In genomic region chr1:160641323-160642280, GRCh38 we compare ENCODE assay signal across 11 cellular contexts. TPM values are rescaled to one million over a fixed set of nuclear protein-coding genes. Genes with fewer than 3 reads are reported as not detected.
DNase-seq lines count a peak whose midpoint lies in the region; ATAC-seq and TF ChIP-seq lines count a peak whose summit lies in the region.
"Had no signal": no experiment of that assay in that cellular context is flagged by ENCODE, and none has a peak within 500 bp of the region (broad histone marks: within the 10 kb centered on the region; RNA-seq: fewer than 3 reads in every experiment).

No MANE protein-coding gene starts in this region.

- POLR2A ChIA-PET in activated CD4-positive, alpha-beta memory T cell treated with anti-CD3 and anti-CD28 coated beads, Interleukin-2, amount 10 ng/mL, durations not matched to agents 7 days and 5 days (lab: Charles Lee): interaction anchor here (1.1 to 10.9 kb wide), 10 partner anchors 15 to 426 kb away, joined by 3 to 362 read pairs (median 16); no protein-coding TSS in a partner anchor
- POLR2A ChIA-PET in PC-9 (lab: Charles Lee; ENCODE audit: unreplicated experiment): no interaction called here

- CTCF ChIA-PET in activated CD4-positive, alpha-beta memory T cell treated with anti-CD3 and anti-CD28 coated beads, Interleukin-2, amount 10 ng/mL, durations not matched to agents 7 days and 5 days (lab: Charles Lee): interaction anchor here (0.9 to 1.8 kb wide), 10 partner anchors 12 to 66 kb away, joined by 3 to 12 read pairs (median 6); no protein-coding TSS in a partner anchor
- CTCF ChIA-PET in PC-9 (lab: Charles Lee): no interaction called here

- H3K27ac ChIP-seq in GM23338 (ENCODE audit: low read depth) (no peak overlapping the region), mucosa of rectum (ENCODE audit: low read depth in 2 of 2, low read length in 2 of 2) (peak overlapping the region; percentile 12 to 38), PC-9 (no peak overlapping the region)

- H3K9me3 Mint-ChIP-seq in GM23338 (no peaks in the 10 kb centered on the region), osteocyte (ENCODE audit: unreplicated experiment) (no peaks in the 10 kb centered on the region)
- no peaks in the 10 kb centered on the region for H3K9me3 Mint-ChIP-seq in activated CD4-positive, alpha-beta memory T cell treated with anti-CD3 and anti-CD28 coated beads, Interleukin-2, amount 10 ng/mL, durations not matched to agents 7 days and 5 days
- H3K9me3 Mint-ChIP-seq: type B pancreatic cell had no signal

- peaks cover 9% of the 10 kb centered on the region for H3K4me1 ChIP-seq in GM23338 (ENCODE audit: insufficient read depth)
- H3K4me1 ChIP-seq in mucosa of rectum (ENCODE audit: control insufficient read depth in 2 of 2, insufficient read depth in 2 of 2, low read length in 2 of 2): peaks cover 0 to 7% of the 10 kb centered on the region in 2 donors
- H3K4me1 ChIP-seq in PC-9 (replicated peaks; ENCODE audit: insufficient read depth): no peaks in the 10 kb centered on the region

- H3K27me3 Mint-ChIP-seq in GM23338 (ENCODE audit: insufficient read depth, low read depth, poor library complexity): peaks cover 5% of the 10 kb centered on the region
- no peaks in the 10 kb centered on the region for H3K27me3 Mint-ChIP-seq in activated CD4-positive, alpha-beta memory T cell treated with anti-CD3 and anti-CD28 coated beads, Interleukin-2, amount 10 ng/mL, durations not matched to agents 7 days and 5 days
- H3K27me3 Mint-ChIP-seq in osteocyte (ENCODE audit: unreplicated experiment): no peaks in the 10 kb centered on the region

- peak overlapping the region in 1 of 2 donors; percentile 24 for H3K9ac ChIP-seq in mucosa of rectum (ENCODE audit: low read depth in 1 of 2, low read length in 2 of 2)

- no peak overlapping the region for H3K4me3 Mint-ChIP-seq in GM23338
- peak overlapping the region; percentile 88 for H3K4me3 Mint-ChIP-seq in activated CD4-positive, alpha-beta memory T cell treated with anti-CD3 and anti-CD28 coated beads, Interleukin-2, amount 10 ng/mL, durations not matched to agents 7 days and 5 days
- H3K4me3 Mint-ChIP-seq in osteocyte (ENCODE audit: unreplicated experiment): no peak overlapping the region
- H3K4me3 Mint-ChIP-seq: type B pancreatic cell had no signal

- no peaks in the 10 kb centered on the region for H3K36me3 Mint-ChIP-seq in GM23338 (ENCODE audit: low read depth)
- H3K36me3 Mint-ChIP-seq in activated CD4-positive, alpha-beta memory T cell treated with anti-CD3 and anti-CD28 coated beads, Interleukin-2, amount 10 ng/mL, durations not matched to agents 7 days and 5 days (ENCODE audit: low read depth): peaks cover 91% of the 10 kb centered on the region
- H3K36me3 Mint-ChIP-seq in osteocyte (ENCODE audit: unreplicated experiment): no peaks in the 10 kb centered on the region
- H3K36me3 Mint-ChIP-seq: type B pancreatic cell had no signal

- H3K9me3 ChIP-seq in mucosa of rectum (ENCODE audit: control insufficient read depth in 2 of 2, low read length in 2 of 2) (no peaks in the 10 kb centered on the region), PC-9 (ENCODE audit: insufficient read depth, low read depth) (no peaks in the 10 kb centered on the region)

- H3K4me2 ChIP-seq in GM23338: no peak overlapping the region
- H3K4me2 ChIP-seq in PC-9: no peak overlapping the region

- H3K79me2 ChIP-seq in GM23338 (replicated peaks; ENCODE audit: insufficient read depth) (no peaks in the 10 kb centered on the region), PC-9 (ENCODE audit: low read depth) (no peaks in the 10 kb centered on the region)

- H3K27ac Mint-ChIP-seq in GM23338 (no peak overlapping the region), osteocyte (ENCODE audit: unreplicated experiment) (no peak overlapping the region)
- H3K27ac Mint-ChIP-seq in activated CD4-positive, alpha-beta memory T cell treated with anti-CD3 and anti-CD28 coated beads, Interleukin-2, amount 10 ng/mL, durations not matched to agents 7 days and 5 days: peak overlapping the region; percentile 89
- H3K27ac Mint-ChIP-seq: type B pancreatic cell had no signal

- H2AFZ ChIP-seq in GM23338 (peak overlapping the region; percentile 59), PC-9 (no peak overlapping the region)

- no peaks in the 10 kb centered on the region for H4K20me1 ChIP-seq in GM23338 (replicated peaks; ENCODE audit: insufficient read depth)
- H4K20me1 ChIP-seq in PC-9 (ENCODE audit: insufficient read depth): no peaks in the 10 kb centered on the region

- H3K4me1 Mint-ChIP-seq in GM23338: peaks cover 18% of the 10 kb centered on the region
- H3K4me1 Mint-ChIP-seq in activated CD4-positive, alpha-beta memory T cell treated with anti-CD3 and anti-CD28 coated beads, Interleukin-2, amount 10 ng/mL, durations not matched to agents 7 days and 5 days: peaks cover 67% of the 10 kb centered on the region
- H3K4me1 Mint-ChIP-seq in osteocyte (ENCODE audit: unreplicated experiment): no peaks in the 10 kb centered on the region

- TF ChIP-seq CTCF in GM06990 (IDR thresholded peaks at IDR 0.05; ENCODE audit: insufficient read depth, low read length, poor library complexity, severe bottlenecking): no peak
- no peak for TF ChIP-seq CTCF in GM23338 (conservative IDR thresholded peaks at IDR 0.05; ENCODE audit: low read depth in 2 of 2)
- TF ChIP-seq CTCF in PC-9 (conservative IDR thresholded peaks at IDR 0.05): no peak
- no peak for TF ChIP-seq CTCF in osteocyte (IDR thresholded peaks at IDR 0.05)

- H3F3A ChIP-seq in GM23338 (replicated peaks; ENCODE audit: low read depth) (no peaks in the 10 kb centered on the region), PC-9 (ENCODE audit: insufficient read depth, low read depth) (no peaks in the 10 kb centered on the region)

- intact Hi-C loops in PC-9 (cut with micrococcal nuclease; ENCODE audit: unreplicated experiment): no loop called here

- peaks cover 9% of the 10 kb centered on the region; the same call in 1 of the 2 replicates for H3K9me2 ChIP-seq in GM23338 (ENCODE audit: insufficient read depth)
- no peaks in the 10 kb centered on the region for H3K9me2 ChIP-seq in PC-9 (ENCODE audit: insufficient read depth)

- H3K36me3 ChIP-seq in GM06990 (ENCODE audit: control insufficient read depth, insufficient read depth, low read length) (peaks cover 7% of the 10 kb centered on the region), GM23338 (ENCODE audit: insufficient read depth) (no peaks in the 10 kb centered on the region), mucosa of rectum (ENCODE audit: control insufficient read depth in 2 of 2, insufficient read depth in 2 of 2, low read length in 2 of 2) (no peaks in the 10 kb centered on the region), PC-9 (ENCODE audit: low read depth) (no peaks in the 10 kb centered on the region)

- no TSS peak for BruUV-seq in PC-9 (replicated peaks; lab: Mats Ljungman, UMichigan)

- no peak for ATAC-seq in GM23338
- ATAC-seq: esophagus mucosa had no signal

- DNase-seq in GM06990 (ENCODE audit: extremely low read depth, insufficient read length): no peak
- no peak for DNase-seq in GM23338 (ENCODE audit: low spot score)
- no peak for DNase-seq in activated CD4-positive, alpha-beta memory T cell treated with anti-CD3 and anti-CD28 coated beads, Interleukin-2, amount 10 ng/mL, durations not matched to agents 7 days and 5 days
- DNase-seq in PC-9: no peak
- DNase-seq in osteocyte (ENCODE audit: extremely low spot score, unreplicated experiment): no peak
- DNase-seq in NK-92 (lab: John Stamatoyannopoulos, UW; ENCODE audit: unreplicated experiment): no peak
- DNase-seq: nucleus accumbens had no signal

- H3K4me3 ChIP-seq in GM06990 (replicated peaks; ENCODE audit: low read depth, low read length) (peak overlapping the region; percentile 82), GM23338 (no peak overlapping the region), mucosa of rectum (ENCODE audit: low read length in 2 of 2) (peak overlapping the region in 1 of 2 donors; percentile 26), PC-9 (no peak overlapping the region)

- H3K27me3 ChIP-seq in GM06990 (replicated peaks; ENCODE audit: control insufficient read depth, insufficient read depth, low read length) (no peaks in the 10 kb centered on the region), GM23338 (ENCODE audit: insufficient read depth) (no peaks in the 10 kb centered on the region), mucosa of rectum (ENCODE audit: control insufficient read depth in 2 of 2, insufficient read depth in 2 of 2, low read length in 2 of 2) (no peaks in the 10 kb centered on the region), PC-9 (ENCODE audit: insufficient read depth, low read depth) (peaks cover 71% of the 10 kb centered on the region)

TF ChIP-seq in GM23338, 12 proteins besides CTCF, POLR2A, EP300 and RAD21 (continues in another document):
- TF ChIP-seq ZNF114 (CRISPR knock-in tag; IDR thresholded peaks at IDR 0.05): no peak
- TF ChIP-seq NANOG (IDR thresholded peaks at IDR 0.05; ENCODE audit: borderline replicate concordance): no peak
- TF ChIP-seq CREB1 (CRISPR knock-in tag; IDR thresholded peaks at IDR 0.05; ENCODE audit: low read depth): no peak
- no peak for TF ChIP-seq POLR2AphosphoS5 (IDR thresholded peaks at IDR 0.05; ENCODE audit: low read depth)
- TF ChIP-seq STAT1 (IDR thresholded peaks at IDR 0.05; ENCODE audit: unreplicated experiment): no peak
- no peak for TF ChIP-seq EZH2phosphoT487 (IDR thresholded peaks at IDR 0.05; ENCODE audit: unreplicated experiment)
- no peak for TF ChIP-seq ZNF331 (CRISPR knock-in tag; IDR thresholded peaks at IDR 0.05; ENCODE audit: low read depth)
- TF ChIP-seq EZH2 (IDR thresholded peaks at IDR 0.05; ENCODE audit: low read depth, unreplicated experiment): no peak

RNA-seq across cellular contexts. Expression of gene SLAMF1, which starts 5.2 kb away (rescaled TPM):
- not detected in 2 replicates for total RNA-seq in GM23338 (2014; rRNA removed; shearing (Covaris generic))
- polyA plus RNA-seq in GM23338 (2016; fragmentation: Nextera tagmentation; extraction: Ambion mirVana): not detected in 2 replicates
- total RNA-seq in activated CD4-positive, alpha-beta memory T cell treated with anti-CD3 and anti-CD28 coated beads, Interleukin-2, amount 10 ng/mL, durations not matched to agents 7 days and 5 days: 100 to 1,000 TPM; 106 to 113 TPM
- total RNA-seq in PC-9 (2021) (not detected in 2 replicates), osteocyte (not detected in 2 replicates)
- polyA plus RNA-seq: keratinocyte had no signal

Comparison
In these comparisons a context has a peak if more than half of its experiments do, and no peak if none do; other contexts are left out.
1. H3K27ac ChIP-seq: peak in mucosa of rectum (2 of 2); none in GM23338 (single experiment) and PC-9 (single experiment).
2. RNA of gene SLAMF1, which starts 5.2 kb away (total RNA-seq): 106 to 113 TPM in activated CD4-positive, alpha-beta memory T cell treated with anti-CD3 and anti-CD28 coated beads, Interleukin-2, amount 10 ng/mL, durations not matched to agents 7 days and 5 days; not detected in GM23338, not detected in PC-9 and not detected in osteocyte; every median in the first group is over 100 times any median in the second.